Comparison of ENCODE assay signal across 8 cellular contexts in genomic region chr11:111531687-111532364, GRCh38. TPM values are rescaled to one million over a fixed set of nuclear protein-coding genes. Genes with fewer than 3 reads are reported as not detected.
DNase-seq lines count a peak whose midpoint lies in the region; ATAC-seq and TF ChIP-seq lines count a peak whose summit lies in the region.

No MANE protein-coding gene starts in this region.

- TF ChIP-seq POLR2A in esophagus muscularis mucosa (IDR thresholded peaks at IDR 0.05; ENCODE audit: low read depth) = no peak
- no peak for TF ChIP-seq POLR2A in suprapubic skin (IDR thresholded peaks at IDR 0.05)

- H3K36me3 ChIP-seq in esophagus muscularis mucosa (no peaks in the 10 kb centered on the region), suprapubic skin (no peaks in the 10 kb centered on the region), colonic mucosa (no peaks in the 10 kb centered on the region)

- H3K27ac ChIP-seq in esophagus muscularis mucosa (replicated peaks in 1 of 4) = no peak overlapping the region
- H3K27ac ChIP-seq in suprapubic skin = no peak overlapping the region
- H3K27ac ChIP-seq in colonic mucosa = no peak overlapping the region

- intact Hi-C loops in esophagus muscularis mucosa (cut with DNase I) = no loop called here
- intact Hi-C loops in colonic mucosa (cut with DNase I) = no loop called here

- peak; percentile 66 for ATAC-seq in GM18502 (IDR thresholded peaks at IDR 0.05; ENCODE audit: poor library complexity, unreplicated experiment)
- ATAC-seq in HG03095 (IDR thresholded peaks at IDR 0.05; ENCODE audit: unreplicated experiment) = peak; percentile 89

- H3K4me3 ChIP-seq in esophagus muscularis mucosa = no peak overlapping the region
- no peak overlapping the region for H3K4me3 ChIP-seq in suprapubic skin
- H3K4me3 ChIP-seq in colonic mucosa = no peak overlapping the region

- no peaks in the 10 kb centered on the region for H3K4me1 ChIP-seq in esophagus muscularis mucosa
- no peaks in the 10 kb centered on the region for H3K4me1 ChIP-seq in suprapubic skin
- H3K4me1 ChIP-seq in colonic mucosa = no peaks in the 10 kb centered on the region

- no peaks in the 10 kb centered on the region for H3K27me3 ChIP-seq in esophagus muscularis mucosa
- peaks cover 13% of the 10 kb centered on the region for H3K27me3 ChIP-seq in suprapubic skin
- no peaks in the 10 kb centered on the region for H3K27me3 ChIP-seq in colonic mucosa

- TF ChIP-seq CTCF in esophagus muscularis mucosa (IDR thresholded peaks at IDR 0.05) (no peak), suprapubic skin (IDR thresholded peaks at IDR 0.05) (no peak), colonic mucosa (IDR thresholded peaks at IDR 0.05) (no peak)

- TF ChIP-seq EP300 in esophagus muscularis mucosa (IDR thresholded peaks at IDR 0.05) = no peak
- no peak for TF ChIP-seq EP300 in suprapubic skin (IDR thresholded peaks at IDR 0.05)

- 70% methylated on average over 9 of the region's 9 CpGs for WGBS in esophagus muscularis mucosa
- 68% methylated on average over 9 of the region's 9 CpGs for WGBS in suprapubic skin

- H3K9me3 ChIP-seq in esophagus muscularis mucosa (no peaks in the 10 kb centered on the region), suprapubic skin (no peaks in the 10 kb centered on the region), colonic mucosa (no peaks in the 10 kb centered on the region)

- DNase-seq in SW 1271 (lab: John Stamatoyannopoulos, UW) (peak; percentile 73 to 85), cerebellar cortex (ENCODE audit: low spot score) (peak; percentile 74), esophagus muscularis mucosa (ENCODE audit: extremely low spot score) (no peak), suprapubic skin (ENCODE audit: low spot score in 2 of 2) (no peak), colonic mucosa (no peak)
- DNase-seq in stimulated activated CD4-positive, alpha-beta T cell treated with anti-CD3 and anti-CD28 coated beads, Interleukin-2, amount 100 ng/mL, for 48 hours = peak; percentile 47 to 58

- H3K9ac ChIP-seq in colonic mucosa (ENCODE audit: low read depth in 2 of 2, low read length in 2 of 2) = no peak overlapping the region

RNA-seq across cellular contexts. Expression of gene LAYN, which starts 8.7 kb away (rescaled TPM):
- total RNA-seq in esophagus muscularis mucosa = 10 to 100 TPM; 12.0 to 47.1 (median 18.5) TPM
- total RNA-seq in suprapubic skin = 1 to 10 TPM; 1.5 to 4.7 (median 1.9) TPM
- 1 to 10 TPM in 1 of 2 donors, under 1 TPM in 1; 0.99 to 9.0 TPM for total RNA-seq in colonic mucosa

RNA-seq across cellular contexts. Expression of gene HOATZ, which starts 17.2 kb away (rescaled TPM):
- total RNA-seq in esophagus muscularis mucosa (not detected), suprapubic skin (not detected), colonic mucosa (not detected)

RNA-seq across cellular contexts. Expression of gene BTG4, which starts 19.6 kb away (rescaled TPM):
- not detected for total RNA-seq in esophagus muscularis mucosa
- not detected for total RNA-seq in suprapubic skin
- not detected for total RNA-seq in colonic mucosa

Comparison
In these comparisons a context has a peak if more than half of its experiments do, and no peak if none do; other contexts are left out.
1. DNase-seq: peak in SW 1271 (2 of 2), cerebellar cortex (single experiment) and stimulated activated CD4-positive, alpha-beta T cell treated with anti-CD3 and anti-CD28 coated beads, Interleukin-2, amount 100 ng/mL, for 48 hours (2 of 2); none in esophagus muscularis mucosa (single experiment), suprapubic skin (0 of 2) and colonic mucosa (single experiment).